ENCODE assay signal across 8 cellular contexts in the genomic region with DNA sequence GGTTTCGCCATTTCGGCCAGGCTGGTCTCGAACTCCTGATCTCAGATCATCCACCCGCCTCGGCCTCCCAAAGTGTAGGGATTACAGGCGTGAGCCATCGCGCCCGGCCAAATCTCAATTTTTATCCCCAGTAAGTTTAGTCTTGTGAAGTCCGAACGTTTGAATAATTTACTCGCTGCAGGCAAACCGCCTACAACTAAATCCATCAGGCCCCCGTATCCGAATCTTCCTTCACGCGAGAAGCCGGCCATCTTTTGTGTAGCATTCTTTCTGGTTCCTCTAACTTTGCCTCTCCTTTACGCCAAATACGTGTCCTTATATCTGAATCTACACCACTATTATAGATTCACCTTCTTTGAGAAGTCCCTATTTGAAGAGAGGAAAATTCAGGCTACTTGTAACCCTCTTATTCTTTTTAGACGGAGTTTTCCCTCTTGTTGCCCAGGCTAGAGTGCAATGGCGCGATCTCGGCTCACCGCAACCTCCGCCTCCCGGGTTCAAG. TPM values are rescaled to one million over a fixed set of nuclear protein-coding genes. Genes with fewer than 3 reads are reported as not detected.
DNase-seq lines count a peak whose midpoint lies in the region; ATAC-seq and TF ChIP-seq lines count a peak whose summit lies in the region.

No MANE protein-coding gene starts in this region.

- H3K27ac ChIP-seq in Peyer's patch, result peak overlapping the region; percentile 85 to 93 (median 85)
- peak overlapping the region; percentile 89 for H3K27ac ChIP-seq in colonic mucosa
- peak overlapping the region in 1 of 2 donors; percentile 75 for H3K27ac ChIP-seq in aorta (ENCODE audit: low read depth in 1 of 2, low read length in 2 of 2)

- peak overlapping the region; percentile 62 to 96 (median 82) for H3K4me3 ChIP-seq in Peyer's patch
- peak overlapping the region; percentile 78 for H3K4me3 ChIP-seq in colonic mucosa
- peak overlapping the region; percentile 71 for H3K4me3 ChIP-seq in mucosa of descending colon
- H3K4me3 ChIP-seq in aorta (ENCODE audit: low read length in 2 of 2), result peak overlapping the region; percentile 60 to 68

- DNase-seq in NCI-H1436 (lab: John Stamatoyannopoulos, UW), result peak; percentile 24
- DNase-seq in NCI-H1436 treated with DMSO at 0.1 percent for 48 hours (lab: John Stamatoyannopoulos, UW), result no peak
- no peak for DNase-seq in Peyer's patch
- DNase-seq in colonic mucosa, result no peak
- peak in 1 of 3 donors; percentile 23 for DNase-seq in mucosa of descending colon
- DNase-seq in aorta, result no peak

- no peak for ATAC-seq in mucosa of descending colon
- ATAC-seq in aorta (ENCODE audit: low FRiP score), result no peak
- ATAC-seq in GM21447 (IDR thresholded peaks at IDR 0.05; ENCODE audit: unreplicated experiment), result no peak
- ATAC-seq in HG03045 (IDR thresholded peaks at IDR 0.05; ENCODE audit: unreplicated experiment), result no peak

- peak overlapping the region; percentile 75 to 93 for H3K9ac ChIP-seq in colonic mucosa (ENCODE audit: low read depth in 2 of 2, low read length in 2 of 2)

- 27 to 32% methylated on average over 27 of the region's 27 CpGs for WGBS in aorta, 2 donors

- H3K27me3 ChIP-seq in Peyer's patch, result no peaks in the 10 kb centered on the region
- H3K27me3 ChIP-seq in colonic mucosa, result no peaks in the 10 kb centered on the region
- H3K27me3 ChIP-seq in aorta (ENCODE audit: control insufficient read depth in 1 of 2, insufficient read depth in 2 of 2, low read length in 1 of 2), result no peaks in the 10 kb centered on the region

- no peak for TF ChIP-seq POLR2A in Peyer's patch (IDR thresholded peaks at IDR 0.05)

- TF ChIP-seq CTCF in Peyer's patch (IDR thresholded peaks at IDR 0.05) (no peak), colonic mucosa (IDR thresholded peaks at IDR 0.05) (no peak), mucosa of descending colon (IDR thresholded peaks at IDR 0.05) (no peak)

- H3K9me3 ChIP-seq in Peyer's patch (no peaks in the 10 kb centered on the region), colonic mucosa (no peaks in the 10 kb centered on the region), mucosa of descending colon (no peaks in the 10 kb centered on the region), aorta (ENCODE audit: control insufficient read depth, low read length) (no peaks in the 10 kb centered on the region)

- H3K36me3 ChIP-seq in Peyer's patch, result peaks cover 0 to 24% (median 0%) of the 10 kb centered on the region in 3 donors
- peaks cover 13% of the 10 kb centered on the region for H3K36me3 ChIP-seq in colonic mucosa
- peaks cover 5% of the 10 kb centered on the region for H3K36me3 ChIP-seq in mucosa of descending colon (ENCODE audit: low read depth)
- H3K36me3 ChIP-seq in aorta (ENCODE audit: control insufficient read depth in 1 of 2, insufficient read depth in 2 of 2, low read length in 1 of 2), result peaks cover 0 to 8% of the 10 kb centered on the region in 2 donors

- H3K4me1 ChIP-seq in Peyer's patch, result peaks cover 3 to 13% (median 8%) of the 10 kb centered on the region in 4 donors
- peaks cover 5% of the 10 kb centered on the region for H3K4me1 ChIP-seq in colonic mucosa
- peaks cover 10% of the 10 kb centered on the region for H3K4me1 ChIP-seq in mucosa of descending colon (ENCODE audit: low read depth)
- no peaks in the 10 kb centered on the region for H3K4me1 ChIP-seq in aorta (ENCODE audit: control insufficient read depth in 1 of 2, insufficient read depth in 2 of 2, low read length in 2 of 2)

- intact Hi-C loops in colonic mucosa (cut with DNase I) (no loop called here), mucosa of descending colon (cut with DNase I, micrococcal nuclease) (no loop called here), aorta (cut with DNase I) (no loop called here)

RNA-seq across cellular contexts. Expression of gene EIF3L, which starts 0.6 kb away (rescaled TPM):
- total RNA-seq in Peyer's patch, result 100 to 1,000 TPM; 123 to 229 (median 185) TPM
- total RNA-seq in colonic mucosa, result 100 to 1,000 TPM; 358 to 451 TPM
- total RNA-seq in mucosa of descending colon, result 100 to 1,000 TPM; 365 to 477 (median 414) TPM
- 100 to 1,000 TPM; 276 to 356 TPM for total RNA-seq in aorta
- 100 to 1,000 TPM; 307 to 366 TPM for polyA plus RNA-seq in aorta

RNA-seq across cellular contexts. Expression of gene ANKRD54, which starts 4.5 kb away (rescaled TPM):
- total RNA-seq in Peyer's patch (10 to 100 TPM; 24.9 to 43.3 (median 33.8) TPM), colonic mucosa (10 to 100 TPM; 27.1 to 34.2 TPM), mucosa of descending colon (10 to 100 TPM; 18.2 to 36.7 (median 28.1) TPM), aorta (10 to 100 TPM; 11.0 to 16.7 TPM)
- 10 to 100 TPM; 12.4 to 17.3 TPM for polyA plus RNA-seq in aorta

RNA-seq across cellular contexts. Expression of gene GALR3, which starts 25.5 kb away (rescaled TPM):
- not detected for total RNA-seq in Peyer's patch
- total RNA-seq in colonic mucosa, result under 1 TPM in 1 of 2 donors, not detected in 1; 0.74 TPM
- not detected for total RNA-seq in mucosa of descending colon
- total RNA-seq in aorta, result not detected
- under 1 TPM in 1 of 2 donors, not detected in 1; 0.28 TPM for polyA plus RNA-seq in aorta

RNA-seq across cellular contexts. Expression of gene GCAT, which starts 40.9 kb away (rescaled TPM):
- total RNA-seq in Peyer's patch (1 to 10 TPM; 3.8 to 9.3 (median 8.9) TPM), colonic mucosa (10 to 100 TPM; 13.0 to 23.5 TPM), mucosa of descending colon (10 to 100 TPM in 2 of 3 donors, 1 to 10 TPM in 1; 9.2 to 15.6 (median 13.6) TPM), aorta (1 to 10 TPM; 4.4 to 5.8 TPM)
- polyA plus RNA-seq in aorta, result 10 to 100 TPM in 1 of 2 donors, 1 to 10 TPM in 1; 6.9 to 21.4 TPM

RNA-seq across cellular contexts. Expression of gene MICALL1, which starts 57.5 kb away (rescaled TPM):
- total RNA-seq in Peyer's patch (10 to 100 TPM; 24.5 to 49.0 (median 31.8) TPM), colonic mucosa (10 to 100 TPM; 27.3 TPM), mucosa of descending colon (100 to 1,000 TPM in 1 of 3 donors, 10 to 100 TPM in 2; 26.1 to 100 (median 28.6) TPM), aorta (10 to 100 TPM; 24.2 to 39.3 TPM)
- polyA plus RNA-seq in aorta, result 10 to 100 TPM in 1 of 2 donors, 1 to 10 TPM in 1; 7.0 to 12.8 TPM
